ENCODE assay signal across 12 cellular contexts in the genomic region with DNA sequence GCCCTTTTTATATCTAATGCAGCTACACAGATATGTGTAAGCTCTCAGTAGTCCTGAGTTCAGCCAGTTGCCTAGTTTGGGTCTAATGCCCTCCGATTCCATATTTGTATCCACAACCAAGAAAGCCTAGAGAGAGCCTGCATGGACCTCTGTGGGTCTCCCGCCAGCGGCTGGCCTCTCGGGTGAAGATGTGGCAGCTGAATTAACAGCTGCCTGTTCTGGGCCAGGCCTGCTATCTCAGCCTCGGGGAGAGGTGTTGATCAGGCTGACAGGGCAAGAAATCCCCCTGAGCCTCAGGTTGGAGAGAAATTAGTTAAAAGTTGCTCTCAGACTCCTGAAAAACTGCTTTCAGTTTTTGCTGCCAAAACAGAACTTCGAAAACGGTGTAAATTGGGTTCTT. TPM values are rescaled to one million over a fixed set of nuclear protein-coding genes. Genes with fewer than 3 reads are reported as not detected.
DNase-seq lines count a peak whose midpoint lies in the region; ATAC-seq, FAIRE-seq and TF ChIP-seq lines count a peak whose summit lies in the region.
"Had no signal": no experiment of that assay in that cellular context is flagged by ENCODE, and none has a peak within 500 bp of the region (broad histone marks: within the 10 kb centered on the region; RNA-seq: fewer than 3 reads in every experiment).

No MANE protein-coding gene starts in this region.

- TF ChIP-seq POLR2A in GM12878 (IDR thresholded peaks at IDR 0.05; ENCODE audit: low read depth, low read length) = no peak
- TF ChIP-seq POLR2A in vagina (IDR thresholded peaks at IDR 0.05) = no peak

- H3F3A ChIP-seq in SK-N-SH (replicated peaks; ENCODE audit: insufficient read depth) = peaks cover 39% of the 10 kb centered on the region

- H3K27ac ChIP-seq in SK-N-SH (ENCODE audit: low read depth in 2 of 2, low read length in 1 of 2) (peak overlapping the region; percentile 64 to 73), GM12878 (ENCODE audit: control insufficient read depth, insufficient read depth) (peak overlapping the region; percentile 57), mesenchymal stem cell (ENCODE audit: low read length, poor library complexity, severe bottlenecking) (peak overlapping the region; percentile 94), vagina (peak overlapping the region; percentile 42)

- H2BK15ac ChIP-seq in mesenchymal stem cell (ENCODE audit: low read depth, poor library complexity, severe bottlenecking) = no peak overlapping the region

- H4K91ac ChIP-seq in mesenchymal stem cell (ENCODE audit: low read length) = no peak overlapping the region

- no peak overlapping the region for H3K18ac ChIP-seq in mesenchymal stem cell (ENCODE audit: low read depth in 1 of 2, low read length in 2 of 2)

- H3K36me3 ChIP-seq in SK-N-SH (replicated peaks in 1 of 2; ENCODE audit: control insufficient read depth in 1 of 2, insufficient read depth in 2 of 2, low read length in 1 of 2) = peaks cover 0 to 6% of the 10 kb centered on the region in 2 experiments
- H3K36me3 ChIP-seq in GM12878 (ENCODE audit: control insufficient read depth in 2 of 2, insufficient read depth in 2 of 2, low read length in 1 of 2) = no peaks in the 10 kb centered on the region
- H3K36me3 ChIP-seq in mesenchymal stem cell (ENCODE audit: control insufficient read depth in 1 of 2, insufficient read depth in 2 of 2, low read depth in 1 of 2, low read length in 2 of 2) = no peaks in the 10 kb centered on the region
- no peaks in the 10 kb centered on the region for H3K36me3 ChIP-seq in vagina

- CTCF ChIA-PET in SK-N-SH (lab: Yijun Ruan, JAX) (interaction anchor here (1.0 to 2.9 kb wide), 5 partner anchors 8 to 48 kb away, joined by 3 to 12 read pairs (median 4); no protein-coding TSS in a partner anchor), GM12878 (lab: Yijun Ruan, JAX) (interaction anchor here (0.6 to 2.2 kb wide), 5 partner anchors 33 to 312 kb away, joined by 3 to 9 read pairs (median 3); no protein-coding TSS in a partner anchor)

- peak overlapping the region; percentile 66 for H3K4me2 ChIP-seq in SK-N-SH
- H3K4me2 ChIP-seq in GM12878 (ENCODE audit: control insufficient read depth, insufficient read depth) = peak overlapping the region; percentile 51
- no peak overlapping the region for H3K4me2 ChIP-seq in mesenchymal stem cell (ENCODE audit: low read length, poor library complexity, severe bottlenecking)

- DNase-seq in SK-N-SH = no peak
- DNase-seq in GM12878 (ENCODE audit: low read depth, low spot score) = no peak
- DNase-seq in mesenchymal stem cell = peak; percentile 14
- DNase-seq in vagina (ENCODE audit: extremely low spot score in 2 of 2) = no peak
- no peak for DNase-seq in HuH-7.5 (ENCODE audit: low spot score)
- DNase-seq in GF-D8 (lab: John Stamatoyannopoulos, UW) = no peak
- DNase-seq: activated CD4-positive, alpha-beta T cell treated with anti-CD3 and anti-CD28 coated beads for 1 hour; activated naive CD4-positive, alpha-beta T cell; effector CD8-positive, alpha-beta T cell; NCI-H1417 treated with DMSO at 0.1 percent for 48 hours had no signal

- TF ChIP-seq RAD21 in SK-N-SH (IDR thresholded peaks at IDR 0.05; ENCODE audit: low read length) = no peak
- TF ChIP-seq RAD21 in GM12878 (IDR thresholded peaks at IDR 0.05; ENCODE audit: insufficient read depth, low read depth, low read length) = no peak

- no peaks in the 10 kb centered on the region for H3K27me3 ChIP-seq in SK-N-SH (ENCODE audit: insufficient read depth)
- H3K27me3 ChIP-seq in GM12878 (replicated peaks in 1 of 2; ENCODE audit: control insufficient read depth in 2 of 2, insufficient read depth in 2 of 2, low read length in 1 of 2) = no peaks in the 10 kb centered on the region
- no peaks in the 10 kb centered on the region for H3K27me3 ChIP-seq in mesenchymal stem cell (ENCODE audit: control insufficient read depth in 1 of 2, insufficient read depth in 1 of 2, low read length in 2 of 2)
- H3K27me3 ChIP-seq in vagina = no peaks in the 10 kb centered on the region

- intact Hi-C loops in GM12878 (cut with micrococcal nuclease; ENCODE audit: unreplicated experiment) (no loop called here), vagina (cut with DNase I) (no loop called here)

- no peak for FAIRE-seq in GM12878 (lab: Jason Lieb, UNC)

- SMC1A ChIA-PET in GM12878 (lab: Charles Lee; ENCODE audit: uncharacterized antibody, unreplicated experiment) = interaction anchor here (1.0 to 3.2 kb wide), 4 partner anchors 9 to 48 kb away, joined by 3 to 20 read pairs (median 4); a partner anchor contains a TSS

- H3K4ac ChIP-seq in mesenchymal stem cell (ENCODE audit: low read depth in 1 of 2, low read length in 2 of 2) = no peak overlapping the region

- H3K23ac ChIP-seq in mesenchymal stem cell (ENCODE audit: low read length in 2 of 2) = no peak overlapping the region

- no peak for TF ChIP-seq CTCF in SK-N-SH (IDR thresholded peaks at IDR 0.05)
- no peak for TF ChIP-seq CTCF in GM12878 (IDR thresholded peaks at IDR 0.05 in 2 of 3, conservative IDR thresholded peaks at IDR 0.05 in 1 of 3; ENCODE audit: control insufficient read depth in 2 of 3, extremely low read depth in 1 of 3, insufficient read depth in 1 of 3, low read depth in 3 of 3, low read length in 3 of 3)
- no peak for TF ChIP-seq CTCF in vagina (IDR thresholded peaks at IDR 0.05)

- H3K14ac ChIP-seq in mesenchymal stem cell (ENCODE audit: low read length in 2 of 2) = no peak overlapping the region

- H2AFZ ChIP-seq in SK-N-SH (ENCODE audit: low read depth) = no peak overlapping the region
- peak overlapping the region; percentile 83 for H2AFZ ChIP-seq in GM12878 (ENCODE audit: control insufficient read depth, low read depth, low read length)
- H2AFZ ChIP-seq in mesenchymal stem cell (ENCODE audit: low read depth, low read length) = no peak overlapping the region

- H3K79me2 ChIP-seq in SK-N-SH (ENCODE audit: insufficient read depth) (peaks cover 95% of the 10 kb centered on the region), GM12878 (ENCODE audit: control insufficient read depth, insufficient read depth, low read length) (no peaks in the 10 kb centered on the region)

- ATAC-seq in SK-N-SH treated with all-trans-retinoic acid at 6 μM for 48 hours (no peak), GM12878 (peak; percentile 77), HG02759 (IDR thresholded peaks at IDR 0.05; ENCODE audit: unreplicated experiment) (no peak)

- in situ Hi-C loops in GM12878 (cut with MboI) = no loop called here

- H3K4me1 ChIP-seq in SK-N-SH (ENCODE audit: control insufficient read depth in 1 of 2, insufficient read depth in 2 of 2, low read depth in 1 of 2, low read length in 1 of 2) = peaks cover 25 to 54% of the 10 kb centered on the region in 2 experiments
- H3K4me1 ChIP-seq in GM12878 (ENCODE audit: control insufficient read depth, insufficient read depth, low read length) = peaks cover 19% of the 10 kb centered on the region
- peaks cover 28% of the 10 kb centered on the region for H3K4me1 ChIP-seq in mesenchymal stem cell (ENCODE audit: control insufficient read depth, insufficient read depth, low read depth, low read length)
- peaks cover 55% of the 10 kb centered on the region for H3K4me1 ChIP-seq in vagina

- 88% methylated on average over 7 of the region's 7 CpGs for WGBS in SK-N-SH (ENCODE audit: low lambda C conversion rate)
- WGBS in GM12878 (ENCODE audit: insufficient coverage, insufficient replicate concordance, low lambda C conversion rate, missing lambda C conversion rate) = 14% methylated on average over 7 of the region's 7 CpGs
- WGBS in mesenchymal stem cell = 43% methylated on average over 7 of the region's 7 CpGs

- no peak overlapping the region for H2BK12ac ChIP-seq in mesenchymal stem cell (ENCODE audit: low read length in 2 of 2)

- H3K9me3 ChIP-seq in SK-N-SH = no peaks in the 10 kb centered on the region
- H3K9me3 ChIP-seq in GM12878 (replicated peaks; ENCODE audit: control insufficient read depth, insufficient read depth, low read length) = no peaks in the 10 kb centered on the region
- no peaks in the 10 kb centered on the region for H3K9me3 ChIP-seq in mesenchymal stem cell (ENCODE audit: control insufficient read depth, low read length)
- H3K9me3 ChIP-seq in vagina = no peaks in the 10 kb centered on the region

- no peak overlapping the region for H3K4me3 ChIP-seq in SK-N-SH (ENCODE audit: low read depth in 2 of 2, low read length in 1 of 2)
- H3K4me3 ChIP-seq in GM12878 = peak overlapping the region; percentile 9; the same call in 1 of the 2 replicates
- peak overlapping the region in 1 of 2 experiments; percentile 48 for H3K4me3 ChIP-seq in mesenchymal stem cell (ENCODE audit: insufficient read depth in 1 of 2, low read depth in 1 of 2, low read length in 2 of 2)
- H3K4me3 ChIP-seq in vagina = no peak overlapping the region

- H3K9ac ChIP-seq in SK-N-SH (peak overlapping the region; percentile 22; the same call in 1 of the 2 replicates), GM12878 (ENCODE audit: control insufficient read depth, insufficient read depth, low read length) (peak overlapping the region; percentile 53), mesenchymal stem cell (ENCODE audit: low read length) (peak overlapping the region; percentile 72)

- no peak overlapping the region for H2BK120ac ChIP-seq in mesenchymal stem cell (ENCODE audit: low read depth, low read length)

- H2BK5ac ChIP-seq in mesenchymal stem cell (ENCODE audit: low read depth, low read length, poor library complexity, severe bottlenecking) = peak overlapping the region; percentile 67

- H4K20me1 ChIP-seq in SK-N-SH (ENCODE audit: insufficient read depth) (no peaks in the 10 kb centered on the region; the same call in 1 of the 2 replicates), GM12878 (ENCODE audit: control insufficient read depth, insufficient read depth) (no peaks in the 10 kb centered on the region)

- H3K79me1 ChIP-seq in mesenchymal stem cell (replicated peaks; ENCODE audit: low read length, poor library complexity, severe bottlenecking) = no peaks in the 10 kb centered on the region

- no TSS peak for BruUV-seq in GM12878 (replicated peaks; lab: Mats Ljungman, UMichigan)

- no peak overlapping the region for H4K8ac ChIP-seq in mesenchymal stem cell (ENCODE audit: low read length)

- RAD21 ChIA-PET in GM12878 (lab: Charles Lee; ENCODE audit: unreplicated experiment) = interaction anchor here (1.0 to 3.1 kb wide), 4 partner anchors 9 to 48 kb away, joined by 3 to 12 read pairs (median 5); a partner anchor contains a TSS

- no peaks in the 10 kb centered on the region for H3K9me2 ChIP-seq in SK-N-SH

- peak overlapping the region; percentile 91 for H2AK5ac ChIP-seq in mesenchymal stem cell (ENCODE audit: low read length, severe bottlenecking)

- TF ChIP-seq EP300 in SK-N-SH (IDR thresholded peaks at IDR 0.05; ENCODE audit: borderline replicate concordance in 1 of 2, low read depth in 1 of 2, low read length in 1 of 2) (no peak), GM12878 (IDR thresholded peaks at IDR 0.05; ENCODE audit: borderline replicate concordance in 1 of 2, control insufficient read depth in 1 of 2, low read depth in 2 of 2, low read length in 2 of 2) (no peak)

- POLR2A ChIA-PET in SK-N-SH (lab: Yijun Ruan, JAX) (no interaction called here), GM12878 (lab: Charles Lee) (interaction anchor here (0.6 to 3.2 kb wide), 6 partner anchors 9 to 904 kb away, joined by 3 to 12 read pairs (median 4); no protein-coding TSS in a partner anchor)

RNA-seq across cellular contexts. Expression of a gene that starts 19.8 kb away (rescaled TPM):
- polyA plus RNA-seq in SK-N-SH (2012; rRNA removed) = 93.7 and 105 TPM in 2 replicates
- polyA plus RNA-seq in SK-N-SH (2012; cell fraction: cytosol; rRNA removed) = 54.5 and 77.5 TPM in 2 replicates
- 207 and 220 TPM in 2 replicates for polyA plus RNA-seq in SK-N-SH (2012; cell fraction: nucleus; rRNA removed)
- total RNA-seq in GM12878 (2013; cell fraction: nucleolus; rRNA removed) = 20.8 and 24.5 TPM in 2 replicates
- 3.3 and 4.1 TPM in 2 replicates for total RNA-seq in GM12878 (2014; rRNA removed)
- 2.1 and 2.7 TPM in 2 replicates for total RNA-seq in GM12878 (2014; rRNA removed; fragmentation: Illumina TruSeq; extraction: Trizol)
- total RNA-seq in GM12878 (2021) = 6.2 TPM in 2 replicates
- polyA plus RNA-seq in GM12878 (2011; ENCODE audit: low read depth) = 1.3 TPM
- 10.7 and 14.4 TPM in 2 replicates for polyA plus RNA-seq in GM12878 (2011; rRNA removed)
- 14.6 and 18.5 TPM in 2 replicates for polyA plus RNA-seq in GM12878 (2011; cell fraction: cytosol; rRNA removed)
- polyA plus RNA-seq in GM12878 (2011; cell fraction: nucleus; rRNA removed) = 67.6 and 95.6 TPM in 2 replicates
- polyA plus RNA-seq in GM12878 (2012) = 2.8 and 3.7 TPM in 2 replicates
- 2.4 TPM in 2 replicates for polyA plus RNA-seq in GM12878 (2014; fragmentation: Illumina TruSeq; extraction: Trizol)
- polyA plus RNA-seq in GM12878 (2014; fragmentation: Nextera tagmentation; extraction: Ambion mirVana) = under 1 TPM in 1 of 2 experiments, not detected in 1; 0.18 TPM
- 5.4 and 6.4 TPM in 2 replicates for polyA plus RNA-seq in GM12878 (2014; rRNA removed)
- 1 to 10 TPM; 3.2 to 5.0 TPM for polyA plus RNA-seq in GM12878 (2016; fragmentation: Nextera tagmentation; extraction: Ambion mirVana)
- polyA minus RNA-seq in GM12878 (2011; rRNA and poly(A)+ RNA removed) = 16.1 and 27.0 TPM in 2 replicates
- 8.3 and 12.3 TPM in 2 replicates for polyA minus RNA-seq in GM12878 (2011; cell fraction: cytosol; rRNA and poly(A)+ RNA removed)
- polyA minus RNA-seq in GM12878 (2011; cell fraction: nucleus; rRNA and poly(A)+ RNA removed) = 16.9 and 25.0 TPM in 2 replicates
- polyA plus RNA-seq in mesenchymal stem cell (2013, experiment 1 of 2) = 73.1 TPM
- 71.9 TPM for polyA plus RNA-seq in mesenchymal stem cell (2013, experiment 2 of 2)
- total RNA-seq in vagina = 62.1 TPM

RNA-seq across cellular contexts. Expression of a gene that starts 36.5 kb away (rescaled TPM):
- 17.5 and 22.0 TPM in 2 replicates for polyA plus RNA-seq in SK-N-SH (2012; rRNA removed)
- polyA plus RNA-seq in SK-N-SH (2012; cell fraction: cytosol; rRNA removed) = 7.9 and 11.5 TPM in 2 replicates
- polyA plus RNA-seq in SK-N-SH (2012; cell fraction: nucleus; rRNA removed) = 76.1 and 80.1 TPM in 2 replicates
- 33.4 and 33.8 TPM in 2 replicates for total RNA-seq in GM12878 (2013; cell fraction: nucleolus; rRNA removed)
- 8.4 TPM in 2 replicates for total RNA-seq in GM12878 (2014; rRNA removed)
- total RNA-seq in GM12878 (2014; rRNA removed; fragmentation: Illumina TruSeq; extraction: Trizol) = 4.2 and 4.8 TPM in 2 replicates
- 9.5 and 11.8 TPM in 2 replicates for total RNA-seq in GM12878 (2021)
- 10.7 TPM for polyA plus RNA-seq in GM12878 (2011; ENCODE audit: low read depth)
- polyA plus RNA-seq in GM12878 (2011; rRNA removed) = 11.0 and 13.4 TPM in 2 replicates
- polyA plus RNA-seq in GM12878 (2011; cell fraction: cytosol; rRNA removed) = 10.3 and 13.1 TPM in 2 replicates
- 54.8 and 62.8 TPM in 2 replicates for polyA plus RNA-seq in GM12878 (2011; cell fraction: nucleus; rRNA removed)
- 16.8 and 17.7 TPM in 2 replicates for polyA plus RNA-seq in GM12878 (2012)
- 3.5 and 6.2 TPM in 2 replicates for polyA plus RNA-seq in GM12878 (2014; fragmentation: Illumina TruSeq; extraction: Trizol)
- polyA plus RNA-seq in GM12878 (2014; fragmentation: Nextera tagmentation; extraction: Ambion mirVana) = 1 to 10 TPM in 1 of 2 experiments, under 1 TPM in 1; 0.90 to 2.4 TPM
- 7.5 and 10.1 TPM in 2 replicates for polyA plus RNA-seq in GM12878 (2014; rRNA removed)
- 1 to 10 TPM; 6.3 to 7.9 TPM for polyA plus RNA-seq in GM12878 (2016; fragmentation: Nextera tagmentation; extraction: Ambion mirVana)
- polyA minus RNA-seq in GM12878 (2011; rRNA and poly(A)+ RNA removed) = 10.5 and 14.0 TPM in 2 replicates
- 2.9 and 5.6 TPM in 2 replicates for polyA minus RNA-seq in GM12878 (2011; cell fraction: cytosol; rRNA and poly(A)+ RNA removed)
- polyA minus RNA-seq in GM12878 (2011; cell fraction: nucleus; rRNA and poly(A)+ RNA removed) = 15.2 and 21.5 TPM in 2 replicates
- 9.8 TPM for polyA plus RNA-seq in mesenchymal stem cell (2013, experiment 1 of 2)
- 10.1 TPM for polyA plus RNA-seq in mesenchymal stem cell (2013, experiment 2 of 2)
- 17.2 TPM for total RNA-seq in vagina

RNA-seq across cellular contexts. Expression of a gene that starts 36.7 kb away (rescaled TPM):
- 43.0 and 64.7 TPM in 2 replicates for polyA plus RNA-seq in SK-N-SH (2012; rRNA removed)
- 28.4 and 30.5 TPM in 2 replicates for polyA plus RNA-seq in SK-N-SH (2012; cell fraction: cytosol; rRNA removed)
- 65.7 and 67.7 TPM in 2 replicates for polyA plus RNA-seq in SK-N-SH (2012; cell fraction: nucleus; rRNA removed)
- 20.0 and 20.1 TPM in 2 replicates for total RNA-seq in GM12878 (2013; cell fraction: nucleolus; rRNA removed)
- total RNA-seq in GM12878 (2014; rRNA removed) = 33.2 and 34.8 TPM in 2 replicates
- 32.7 and 38.6 TPM in 2 replicates for total RNA-seq in GM12878 (2014; rRNA removed; fragmentation: Illumina TruSeq; extraction: Trizol)
- 95.0 and 100 TPM in 2 replicates for total RNA-seq in GM12878 (2021)
- 15.7 TPM for polyA plus RNA-seq in GM12878 (2011; ENCODE audit: low read depth)
- polyA plus RNA-seq in GM12878 (2011; rRNA removed) = 19.7 and 44.5 TPM in 2 replicates
- 44.2 and 56.0 TPM in 2 replicates for polyA plus RNA-seq in GM12878 (2011; cell fraction: cytosol; rRNA removed)
- 41.5 and 42.3 TPM in 2 replicates for polyA plus RNA-seq in GM12878 (2011; cell fraction: nucleus; rRNA removed)
- 63.1 and 66.6 TPM in 2 replicates for polyA plus RNA-seq in GM12878 (2012)
- 43.1 and 59.7 TPM in 2 replicates for polyA plus RNA-seq in GM12878 (2014; fragmentation: Illumina TruSeq; extraction: Trizol)
- 10 to 100 TPM; 29.7 to 42.1 TPM for polyA plus RNA-seq in GM12878 (2014; fragmentation: Nextera tagmentation; extraction: Ambion mirVana)
- 56.0 and 56.6 TPM in 2 replicates for polyA plus RNA-seq in GM12878 (2014; rRNA removed)
- polyA plus RNA-seq in GM12878 (2016; fragmentation: Nextera tagmentation; extraction: Ambion mirVana) = 100 to 1,000 TPM; 120 to 125 TPM
- 23.8 and 31.3 TPM in 2 replicates for polyA minus RNA-seq in GM12878 (2011; rRNA and poly(A)+ RNA removed)
- 10.7 and 26.8 TPM in 2 replicates for polyA minus RNA-seq in GM12878 (2011; cell fraction: cytosol; rRNA and poly(A)+ RNA removed)
- polyA minus RNA-seq in GM12878 (2011; cell fraction: nucleus; rRNA and poly(A)+ RNA removed) = 11.4 and 18.5 TPM in 2 replicates
- 41.7 TPM for polyA plus RNA-seq in mesenchymal stem cell (2013, experiment 1 of 2)
- 38.3 TPM for polyA plus RNA-seq in mesenchymal stem cell (2013, experiment 2 of 2)
- total RNA-seq in vagina = 14.2 TPM

RNA-seq across cellular contexts. Expression of a gene that starts 42.3 kb away (rescaled TPM):
- 46.9 and 59.6 TPM in 2 replicates for polyA plus RNA-seq in SK-N-SH (2012; rRNA removed)
- 15.8 and 24.8 TPM in 2 replicates for polyA plus RNA-seq in SK-N-SH (2012; cell fraction: cytosol; rRNA removed)
- 138 and 153 TPM in 2 replicates for polyA plus RNA-seq in SK-N-SH (2012; cell fraction: nucleus; rRNA removed)
- 38.0 and 44.3 TPM in 2 replicates for total RNA-seq in GM12878 (2013; cell fraction: nucleolus; rRNA removed)
- total RNA-seq in GM12878 (2014; rRNA removed) = 10.6 and 10.8 TPM in 2 replicates
- 6.0 TPM in 2 replicates for total RNA-seq in GM12878 (2014; rRNA removed; fragmentation: Illumina TruSeq; extraction: Trizol)
- total RNA-seq in GM12878 (2021) = 15.6 and 15.8 TPM in 2 replicates
- polyA plus RNA-seq in GM12878 (2011; ENCODE audit: low read depth) = 8.7 TPM
- 9.2 and 18.4 TPM in 2 replicates for polyA plus RNA-seq in GM12878 (2011; rRNA removed)
- polyA plus RNA-seq in GM12878 (2011; cell fraction: cytosol; rRNA removed) = 22.5 and 25.4 TPM in 2 replicates
- polyA plus RNA-seq in GM12878 (2011; cell fraction: nucleus; rRNA removed) = 91.6 and 101 TPM in 2 replicates
- 17.9 and 22.8 TPM in 2 replicates for polyA plus RNA-seq in GM12878 (2012)
- polyA plus RNA-seq in GM12878 (2014; fragmentation: Illumina TruSeq; extraction: Trizol) = 4.6 and 7.3 TPM in 2 replicates
- polyA plus RNA-seq in GM12878 (2014; fragmentation: Nextera tagmentation; extraction: Ambion mirVana) = 1 to 10 TPM in 1 of 2 experiments, under 1 TPM in 1; 0.66 to 1.1 TPM
- polyA plus RNA-seq in GM12878 (2014; rRNA removed) = 12.8 and 14.1 TPM in 2 replicates
- polyA plus RNA-seq in GM12878 (2016; fragmentation: Nextera tagmentation; extraction: Ambion mirVana) = 10 to 100 TPM; 11.0 to 11.1 TPM
- 24.1 and 34.4 TPM in 2 replicates for polyA minus RNA-seq in GM12878 (2011; rRNA and poly(A)+ RNA removed)
- polyA minus RNA-seq in GM12878 (2011; cell fraction: cytosol; rRNA and poly(A)+ RNA removed) = 9.5 and 11.5 TPM in 2 replicates
- polyA minus RNA-seq in GM12878 (2011; cell fraction: nucleus; rRNA and poly(A)+ RNA removed) = 20.7 and 29.7 TPM in 2 replicates
- 20.3 TPM for polyA plus RNA-seq in mesenchymal stem cell (2013, experiment 1 of 2)
- 19.0 TPM for polyA plus RNA-seq in mesenchymal stem cell (2013, experiment 2 of 2)
- 13.0 TPM for total RNA-seq in vagina

Comparison
In these comparisons a context has a peak if more than half of its experiments do, and no peak if none do; other contexts are left out.
1. H3K27ac ChIP-seq: peak in every context shown above with its lines; median percentile 94 in mesenchymal stem cell; 68 in SK-N-SH; 57 in GM12878; 42 in vagina.
2. H3K9ac ChIP-seq: peak in every context shown above with its lines; median percentile 72 in mesenchymal stem cell; 53 in GM12878; 22 in SK-N-SH.